ENCODE assay signal across 8 cellular contexts in the genomic region with DNA sequence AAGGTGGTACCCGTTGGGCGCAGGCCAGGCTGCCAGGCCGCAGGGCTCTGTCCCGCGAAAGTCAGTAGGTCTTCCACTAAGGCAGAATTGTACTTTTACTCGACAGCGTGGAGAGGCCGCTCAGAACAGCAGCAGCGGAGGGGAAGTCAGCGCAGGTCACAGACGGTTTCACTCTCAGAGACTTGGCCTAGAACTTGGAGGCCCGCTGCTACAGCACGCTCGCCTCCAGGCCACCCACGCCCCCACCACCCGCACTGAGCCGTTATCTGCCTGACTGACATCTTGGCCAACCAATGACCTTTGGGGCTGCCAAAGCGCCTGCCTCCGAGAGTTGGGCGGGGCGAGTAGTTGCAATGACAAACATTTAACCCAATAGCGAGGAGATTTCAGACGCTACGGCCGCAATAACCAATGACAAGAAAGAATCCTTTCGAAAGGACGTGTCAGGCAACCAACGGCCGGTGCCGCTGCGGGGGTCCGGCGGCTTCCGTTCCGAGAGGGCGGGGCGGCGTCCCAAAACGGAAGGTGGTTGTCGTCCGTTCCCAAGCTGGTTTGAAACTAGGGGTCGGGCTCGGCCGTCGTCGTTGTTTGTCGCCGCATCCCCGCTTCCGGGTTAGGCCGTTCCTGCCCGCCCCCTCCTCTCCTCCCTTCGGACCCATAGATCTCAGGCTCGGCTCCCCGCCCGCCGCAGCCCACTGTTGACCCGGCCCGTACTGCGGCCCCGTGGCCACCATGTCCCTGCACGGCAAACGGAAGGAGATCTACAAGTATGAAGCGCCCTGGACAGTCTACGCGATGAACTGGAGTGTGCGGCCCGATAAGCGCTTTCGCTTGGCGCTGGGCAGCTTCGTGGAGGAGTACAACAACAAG. TPM values are rescaled to one million over a fixed set of nuclear protein-coding genes. Genes with fewer than 3 reads are reported as not detected.
DNase-seq lines count a peak whose midpoint lies in the region; ATAC-seq lines count a peak whose summit lies in the region.

DCAF7 (plus strand) TSS at position 532 of the 870 bp plus-strand sequence; CDS start at position 733, 201 bp downstream.

- POLR2A ChIA-PET in CD8-positive, alpha-beta memory T cell (lab: Charles Lee), result interaction anchor here (0.6 to 1.6 kb wide), 9 partner anchors 51 to 145 kb away, joined by 3 to 8 read pairs (median 4); partner anchors contain the start of genes MAP3K3 and TACO1

- H3K36me3 ChIP-seq in CD8-positive, alpha-beta memory T cell (ENCODE audit: insufficient read depth, low read length), result no peaks in the 10 kb centered on the region

- peaks cover 40% of the 10 kb centered on the region for H3K4me1 ChIP-seq in CD8-positive, alpha-beta memory T cell (ENCODE audit: insufficient read depth, low read length)

- H3K4me1 Mint-ChIP-seq in CD8-positive, alpha-beta memory T cell, result peaks cover 42 to 48% (median 42%) of the 10 kb centered on the region in 3 donors

- H3K27ac ChIP-seq in CD8-positive, alpha-beta memory T cell (ENCODE audit: low read depth, low read length), result peak within 1 kb of the TSS; percentile 96

- ATAC-seq in GM19468 (IDR thresholded peaks at IDR 0.05; ENCODE audit: extremely low read depth, unreplicated experiment), result peak; percentile 96

- H3K36me3 Mint-ChIP-seq in CD8-positive, alpha-beta memory T cell, result peaks cover 0 to 24% (median 0%) of the 10 kb centered on the region in 3 donors

- no peaks in the 10 kb centered on the region for H3K9me3 ChIP-seq in CD8-positive, alpha-beta memory T cell (ENCODE audit: low read length)

- peak within 1 kb of the TSS; percentile 77 for H3K4me3 ChIP-seq in CD8-positive, alpha-beta memory T cell (ENCODE audit: low read length)

- H3K9me3 Mint-ChIP-seq in CD8-positive, alpha-beta memory T cell, result no peaks in the 10 kb centered on the region

- H3K27me3 ChIP-seq in CD8-positive, alpha-beta memory T cell (ENCODE audit: insufficient read depth, low read length, poor library complexity, severe bottlenecking), result no peaks in the 10 kb centered on the region

- peak within 1 kb of the TSS; percentile 91 to 99 (median 96) for H3K27ac Mint-ChIP-seq in CD8-positive, alpha-beta memory T cell

- no peaks in the 10 kb centered on the region for H3K27me3 Mint-ChIP-seq in CD8-positive, alpha-beta memory T cell

- CTCF ChIA-PET in CD8-positive, alpha-beta memory T cell (lab: Charles Lee), result interaction anchor here (0.8 to 4.3 kb wide), 5 partner anchors 56 to 124 kb away, joined by 3 to 21 read pairs (median 4); no protein-coding TSS in a partner anchor

- DNase-seq in CD8-positive, alpha-beta memory T cell, result peak; percentile 99
- DNase-seq in HS-5 (ENCODE audit: low read depth) (peak; percentile 99), lung microvascular endothelial cell (ENCODE audit: low read depth in 2 of 2) (peak; percentile 100)
- DNase-seq in NK-92 treated with Interleukin-12 subunit alpha and Interleukin-12 subunit beta, amount 100 ng/mL, for 24 hours (lab: John Stamatoyannopoulos, UW), result peak; percentile 98
- DNase-seq in activated CD8-positive, alpha-beta memory T cell treated with anti-CD3 and anti-CD28 coated beads for 24 hours, result peak; percentile 99
- DNase-seq in effector CD8-positive, alpha-beta T cell (lab: John Stamatoyannopoulos, UW), result peak; percentile 98
- peak; percentile 99 to 100 (median 100) for DNase-seq in stimulated activated CD4-positive, alpha-beta T cell treated with anti-CD3 and anti-CD28 coated beads, TNF-alpha, amount 100 ng/mL, for 48 hours (ENCODE audit: low read depth in 3 of 3)

- H3K4me3 Mint-ChIP-seq in CD8-positive, alpha-beta memory T cell, result peak within 1 kb of the TSS; percentile 82 to 99 (median 98)

RNA-seq across cellular contexts. Expression of gene DCAF7, which starts in this region (rescaled TPM):
- total RNA-seq in CD8-positive, alpha-beta memory T cell, result 100 to 1,000 TPM in 1 of 2 experiments, 10 to 100 TPM in 1; 99.1 to 102 TPM
- 82.5 TPM for polyA plus RNA-seq in CD8-positive, alpha-beta memory T cell
- 21.8 and 29.8 TPM in 2 replicates for total RNA-seq in lung microvascular endothelial cell

Comparison
In these comparisons a context has a peak if more than half of its experiments do, and no peak if none do; other contexts are left out.
1. Peak in every context shown above with its lines: DNase-seq, ATAC-seq, H3K4me3 ChIP-seq and H3K27ac ChIP-seq.